20 cellular contexts compared by ENCODE assay signal in genomic region chr2:128664499-128664971, GRCh38.
DNase-seq lines count a peak whose midpoint lies in the region; ATAC-seq and TF ChIP-seq lines count a peak whose summit lies in the region.
"Had no signal": no experiment of that assay in that cellular context is flagged by ENCODE, and none has a peak within 500 bp of the region (broad histone marks: within the 10 kb centered on the region; RNA-seq: fewer than 3 reads in every experiment).

No MANE protein-coding gene starts in this region.

- no peak overlapping the region for H3K27ac ChIP-seq in GM23338 (ENCODE audit: low read depth)
- no peak overlapping the region for H3K27ac ChIP-seq in effector memory CD4-positive, alpha-beta T cell (ENCODE audit: insufficient read depth, low read length, poor library complexity, severe bottlenecking)
- H3K27ac ChIP-seq: ascending aorta, lower lobe of right lung, SJSA1, tibial artery had no signal

- H3K4me3 ChIP-seq in GM23338, result no peak overlapping the region
- H3K4me3 ChIP-seq in effector memory CD4-positive, alpha-beta T cell (ENCODE audit: insufficient read depth, low read depth, low read length, poor library complexity, severe bottlenecking), result no peak overlapping the region
- H3K4me3 ChIP-seq: ascending aorta, lower lobe of right lung, SJSA1, tibial artery had no signal

- peaks cover 8% of the 10 kb centered on the region; the same call in 1 of the 3 replicates for H3K36me3 Mint-ChIP-seq in GM23338 (ENCODE audit: low read depth)
- peaks cover 15% of the 10 kb centered on the region for H3K36me3 Mint-ChIP-seq in glutamatergic neuron (ENCODE audit: unreplicated experiment)
- H3K36me3 Mint-ChIP-seq in osteocyte (ENCODE audit: unreplicated experiment), result peaks cover 2% of the 10 kb centered on the region
- H3K36me3 Mint-ChIP-seq: activated CD4-positive, alpha-beta memory T cell treated with anti-CD3 and anti-CD28 coated beads for 36 hours; immature natural killer cell had no signal

- no peak overlapping the region for H2AFZ ChIP-seq in GM23338

- 0 out of 2 replicates have a peak, but pooled peaks cover 5% of the 10 kb centered on the region for H3K4me1 ChIP-seq in GM23338 (ENCODE audit: insufficient read depth)
- no peaks in the 10 kb centered on the region for H3K4me1 ChIP-seq in effector memory CD4-positive, alpha-beta T cell (ENCODE audit: control insufficient read depth, insufficient read depth, low read length, poor library complexity, severe bottlenecking)
- H3K4me1 ChIP-seq: ascending aorta, lower lobe of right lung, SJSA1, tibial artery had no signal

- H3K4me1 Mint-ChIP-seq in GM23338 (peaks cover 13% of the 10 kb centered on the region), glutamatergic neuron (ENCODE audit: low read depth, unreplicated experiment) (peaks cover 25% of the 10 kb centered on the region), osteocyte (ENCODE audit: unreplicated experiment) (peaks cover 9% of the 10 kb centered on the region)
- H3K4me1 Mint-ChIP-seq: immature natural killer cell had no signal

- DNase-seq in GM23338 (ENCODE audit: low spot score), result peak; percentile 53
- DNase-seq in NCI-H2171 (lab: John Stamatoyannopoulos, UW), result peak; percentile 63
- peak; percentile 17 for DNase-seq in glutamatergic neuron
- DNase-seq in osteocyte (ENCODE audit: extremely low spot score, unreplicated experiment), result peak; percentile 74
- no peak for DNase-seq in GM20000 (ENCODE audit: low spot score)
- DNase-seq in effector memory CD4-positive, alpha-beta T cell, result no peak
- DNase-seq in NK-92 treated with Interleukin-12 subunit alpha and Interleukin-12 subunit beta, amount 100 ng/mL, for 24 hours (lab: John Stamatoyannopoulos, UW), result no peak
- DNase-seq: activated CD4-positive, alpha-beta memory T cell treated with anti-CD3 and anti-CD28 coated beads for 36 hours; activated naive CD4-positive, alpha-beta T cell; immature natural killer cell; KBM-7; lower lobe of right lung; NCI-H1092; NCI-H82; stimulated activated CD4-positive, alpha-beta T cell treated with anti-CD3 and anti-CD28 coated beads, Interleukin-2, amount 100 ng/mL, for 24 hours; stimulated activated naive CD8-positive, alpha-beta T cell treated with anti-CD3 and anti-CD28 coated beads, Interleukin-15, Interleukin-2, amounts not matched to agents 100 U/mL and 50 U/mL, for 24 hours; T-helper 17 cell; tibial artery had no signal

- no peaks in the 10 kb centered on the region for H3K36me3 ChIP-seq in GM23338 (ENCODE audit: insufficient read depth)
- no peaks in the 10 kb centered on the region for H3K36me3 ChIP-seq in effector memory CD4-positive, alpha-beta T cell (ENCODE audit: control insufficient read depth, insufficient read depth, low read length)
- H3K36me3 ChIP-seq: ascending aorta, lower lobe of right lung, SJSA1, tibial artery had no signal

- no peaks in the 10 kb centered on the region for H3K27me3 ChIP-seq in GM23338 (ENCODE audit: insufficient read depth)
- no peaks in the 10 kb centered on the region for H3K27me3 ChIP-seq in effector memory CD4-positive, alpha-beta T cell (replicated peaks; ENCODE audit: control insufficient read depth, insufficient read depth, low read length, poor library complexity, severe bottlenecking)
- H3K27me3 ChIP-seq: ascending aorta, SJSA1 had no signal

- H3K4me2 ChIP-seq in GM23338, result no peak overlapping the region

- H3K9me2 ChIP-seq in GM23338 (ENCODE audit: insufficient read depth), result peaks cover 6% of the 10 kb centered on the region

- peaks cover 4% of the 10 kb centered on the region; the same call in 1 of the 3 replicates for H3K9me3 Mint-ChIP-seq in GM23338
- H3K9me3 Mint-ChIP-seq in glutamatergic neuron (ENCODE audit: unreplicated experiment), result peaks cover 7% of the 10 kb centered on the region
- H3K9me3 Mint-ChIP-seq in osteocyte (ENCODE audit: unreplicated experiment), result no peaks in the 10 kb centered on the region
- H3K9me3 Mint-ChIP-seq: activated CD4-positive, alpha-beta memory T cell treated with anti-CD3 and anti-CD28 coated beads for 36 hours; immature natural killer cell had no signal

- no peaks in the 10 kb centered on the region for H4K20me1 ChIP-seq in GM23338 (replicated peaks; ENCODE audit: insufficient read depth)

- ATAC-seq in GM23338, result peak; percentile 77
- ATAC-seq: lower lobe of right lung; stimulated activated naive CD8-positive, alpha-beta T cell treated with anti-CD3 and anti-CD28 coated beads, Interleukin-15, Interleukin-2, amounts not matched to agents 100 U/mL and 50 U/mL, for 24 hours; T-helper 17 cell had no signal

- no peak overlapping the region for H3K4me3 Mint-ChIP-seq in GM23338
- no peak overlapping the region for H3K4me3 Mint-ChIP-seq in glutamatergic neuron (ENCODE audit: unreplicated experiment)
- H3K4me3 Mint-ChIP-seq in osteocyte (ENCODE audit: unreplicated experiment), result no peak overlapping the region
- H3K4me3 Mint-ChIP-seq: activated CD4-positive, alpha-beta memory T cell treated with anti-CD3 and anti-CD28 coated beads for 36 hours; immature natural killer cell; T-helper 17 cell had no signal

- H3F3A ChIP-seq in GM23338 (replicated peaks; ENCODE audit: low read depth), result no peaks in the 10 kb centered on the region

- H3K27ac Mint-ChIP-seq in GM23338 (no peak overlapping the region), glutamatergic neuron (ENCODE audit: unreplicated experiment) (peak overlapping the region; percentile 67), osteocyte (ENCODE audit: unreplicated experiment) (peak overlapping the region; percentile 37)
- H3K27ac Mint-ChIP-seq: activated CD4-positive, alpha-beta memory T cell treated with anti-CD3 and anti-CD28 coated beads for 36 hours; immature natural killer cell; T-helper 17 cell had no signal

- no peaks in the 10 kb centered on the region for H3K79me2 ChIP-seq in GM23338 (replicated peaks; ENCODE audit: insufficient read depth)

- TF ChIP-seq CTCF in GM23338 (conservative IDR thresholded peaks at IDR 0.05; ENCODE audit: low read depth in 2 of 2) (no peak), glutamatergic neuron (IDR thresholded peaks at IDR 0.05; ENCODE audit: partially characterized antibody, unreplicated experiment) (no peak), osteocyte (IDR thresholded peaks at IDR 0.05) (no peak), GM20000 (IDR thresholded peaks at IDR 0.05; ENCODE audit: extremely low read depth, missing control alignments) (no peak)

- no peaks in the 10 kb centered on the region for H3K9me3 ChIP-seq in effector memory CD4-positive, alpha-beta T cell (ENCODE audit: control insufficient read depth, low read length)
- H3K9me3 ChIP-seq: ascending aorta, lower lobe of right lung, SJSA1, tibial artery had no signal

- peaks cover 18% of the 10 kb centered on the region for H3K27me3 Mint-ChIP-seq in GM23338 (ENCODE audit: insufficient read depth, low read depth, poor library complexity)
- peaks cover 9% of the 10 kb centered on the region for H3K27me3 Mint-ChIP-seq in glutamatergic neuron (ENCODE audit: unreplicated experiment)
- peaks cover 33% of the 10 kb centered on the region for H3K27me3 Mint-ChIP-seq in osteocyte (ENCODE audit: unreplicated experiment)

TF ChIP-seq in GM23338, 12 proteins besides CTCF, POLR2A, EP300 and RAD21 (continues in another document):
- TF ChIP-seq REST (IDR thresholded peaks at IDR 0.05; ENCODE audit: unreplicated experiment) (no peak), EZH2phosphoT487 (IDR thresholded peaks at IDR 0.05; ENCODE audit: unreplicated experiment) (no peak)

Comparison
In these comparisons a context has a peak if more than half of its experiments do, and no peak if none do; other contexts are left out.
1. DNase-seq: peak in GM23338 (single experiment), NCI-H2171 (single experiment), glutamatergic neuron (single experiment) and osteocyte (single experiment); none in GM20000 (single experiment), effector memory CD4-positive, alpha-beta T cell (0 of 3) and NK-92 treated with Interleukin-12 subunit alpha and Interleukin-12 subunit beta, amount 100 ng/mL, for 24 hours (single experiment).